Comparison of ENCODE assay signal across 8 cellular contexts in genomic region chr2:43193996-43194869, GRCh38. TPM values are rescaled to one million over a fixed set of nuclear protein-coding genes. Genes with fewer than 3 reads are reported as not detected.
DNase-seq lines count a peak whose midpoint lies in the region; ATAC-seq and TF ChIP-seq lines count a peak whose summit lies in the region.

No MANE protein-coding gene starts in this region.

- H3K4me1 ChIP-seq in Peyer's patch (peaks cover 4 to 49% (median 21%) of the 10 kb centered on the region in 4 donors), testis (no peaks in the 10 kb centered on the region)

- H3K36me3 ChIP-seq in Peyer's patch, result no peaks in the 10 kb centered on the region
- no peaks in the 10 kb centered on the region for H3K36me3 ChIP-seq in testis (ENCODE audit: low read depth, missing control alignments)

- no peaks in the 10 kb centered on the region for H3K9me3 ChIP-seq in Peyer's patch
- H3K9me3 ChIP-seq in testis, result no peaks in the 10 kb centered on the region

- H3K27me3 ChIP-seq in Peyer's patch (no peaks in the 10 kb centered on the region), testis (no peaks in the 10 kb centered on the region)

- POLR2A ChIA-PET in GM10248 (lab: Yijun Ruan, JAX), result no interaction called here

- CTCF ChIA-PET in GM10248 (lab: Yijun Ruan, JAX), result interaction anchor here (0.9 to 1.6 kb wide), 11 partner anchors 8 to 298 kb away, joined by 3 to 7 read pairs (median 3); no protein-coding TSS in a partner anchor

- peak; percentile 71 for DNase-seq in GM10248 (ENCODE audit: extremely low spot score)
- DNase-seq in Peyer's patch, result peak in 2 of 3 donors; percentile 84 to 86
- peak; percentile 80 for DNase-seq in mucosa of gallbladder (ENCODE audit: low spot score)
- no peak for DNase-seq in testis
- no peak for DNase-seq in left cardiac atrium
- no peak for DNase-seq in NCI-H446 treated with DMSO at 0.1 percent for 48 hours (lab: John Stamatoyannopoulos, UW)

- TF ChIP-seq CTCF in GM10248 (IDR thresholded peaks at IDR 0.05; ENCODE audit: control extremely low read depth, extremely low read depth, low read depth, missing control alignments), result no peak
- TF ChIP-seq CTCF in Peyer's patch (IDR thresholded peaks at IDR 0.05), result no peak
- TF ChIP-seq CTCF in testis (IDR thresholded peaks at IDR 0.05), result no peak

- WGBS in testis, 2 donors, result 79 to 82% methylated on average over 13 to 15 of the region's 15 CpGs

- TF ChIP-seq POLR2A in Peyer's patch (IDR thresholded peaks at IDR 0.05), result peak in 1 of 2 donors; percentile 29
- TF ChIP-seq POLR2A in testis (IDR thresholded peaks at IDR 0.05), result no peak

- intact Hi-C loops in testis (cut with DNase I; ENCODE audit: low total_unique reads) (no loop called here), left cardiac atrium (cut with DNase I) (no loop called here)

- ATAC-seq in GM21786 (IDR thresholded peaks at IDR 0.05; ENCODE audit: unreplicated experiment) (peak; percentile 58), left cardiac atrium (no peak), GM18520 (IDR thresholded peaks at IDR 0.05; ENCODE audit: unreplicated experiment) (no peak)

- H3K27ac ChIP-seq in Peyer's patch (peak overlapping the region; percentile 76 to 99 (median 89)), testis (no peak overlapping the region)

- H3K4me3 ChIP-seq in Peyer's patch, result peak overlapping the region in 2 of 4 donors; percentile 12 to 37
- no peak overlapping the region for H3K4me3 ChIP-seq in testis

RNA-seq across cellular contexts. Expression of gene ZFP36L2, which starts 32.2 kb away (rescaled TPM):
- total RNA-seq in Peyer's patch (100 to 1,000 TPM in 3 of 4 donors, 10 to 100 TPM in 1; 90.4 to 227 (median 148) TPM), mucosa of gallbladder (209 TPM), testis (10 to 100 TPM; 35.7 to 54.4 TPM), left cardiac atrium (10 to 100 TPM; 64.0 to 82.1 TPM)
- 45.4 TPM for polyA plus RNA-seq in testis (ENCODE audit: insufficient read depth, low read depth, low replicate concordance)

Comparison
In these comparisons a context has a peak if more than half of its experiments do, and no peak if none do; other contexts are left out.
1. DNase-seq: peak in GM10248 (single experiment), Peyer's patch (2 of 3) and mucosa of gallbladder (single experiment); none in testis (single experiment), left cardiac atrium (single experiment) and NCI-H446 treated with DMSO at 0.1 percent for 48 hours (single experiment).
2. H3K27ac ChIP-seq: peak in Peyer's patch (4 of 4); none in testis (0 of 2).